ENCODE assay signal across 10 cellular contexts in the genomic region with DNA sequence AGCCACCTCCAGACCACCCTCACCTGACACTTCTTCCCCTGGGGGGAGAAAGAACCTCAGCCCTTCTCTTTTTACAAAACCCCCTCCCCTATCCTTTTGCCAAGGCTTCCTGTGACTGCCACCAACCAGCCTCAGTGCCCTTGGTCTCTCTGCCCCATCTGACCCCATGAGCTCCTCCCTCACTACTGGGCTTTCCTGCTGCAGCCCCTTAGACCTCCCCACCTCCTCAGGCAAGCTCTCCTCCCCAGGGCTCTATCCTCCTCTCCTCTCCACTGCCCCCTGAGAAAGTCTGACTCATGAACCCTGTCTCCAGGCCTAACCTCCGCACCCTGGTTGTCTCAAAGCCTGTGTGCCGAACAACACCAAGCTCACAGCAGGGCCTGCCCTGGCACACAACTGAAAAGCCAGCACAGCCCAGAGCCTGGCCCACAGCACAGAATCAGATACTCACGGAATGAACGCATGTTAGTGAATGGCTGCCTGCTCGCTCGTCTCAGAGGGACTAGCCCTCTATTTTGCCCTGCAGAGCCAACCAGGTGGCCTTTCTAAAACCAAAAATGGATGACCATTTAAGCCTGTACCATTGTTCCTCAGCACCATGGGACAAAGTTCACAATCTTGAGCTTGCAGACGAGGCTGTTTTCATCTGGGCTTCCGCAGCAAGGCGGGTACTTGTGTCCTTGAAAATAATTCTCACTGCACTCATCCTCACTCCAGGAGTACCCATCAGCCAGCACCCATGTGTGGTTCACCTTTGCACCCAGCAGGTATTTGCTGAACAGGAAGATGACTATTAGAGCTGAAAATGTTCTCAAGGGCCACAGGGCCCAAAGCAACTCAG. TPM values are rescaled to one million over a fixed set of nuclear protein-coding genes. Genes with fewer than 3 reads are reported as not detected.
DNase-seq lines count a peak whose midpoint lies in the region; ATAC-seq and TF ChIP-seq lines count a peak whose summit lies in the region.
"Had no signal": no experiment of that assay in that cellular context is flagged by ENCODE, and none has a peak within 500 bp of the region (broad histone marks: within the 10 kb centered on the region; RNA-seq: fewer than 3 reads in every experiment).

No MANE protein-coding gene starts in this region.

- H3K27ac ChIP-seq in mammary epithelial cell (ENCODE audit: insufficient read depth, low read depth, low read length) = no peak overlapping the region
- H3K27ac ChIP-seq in heart left ventricle = no peak overlapping the region

- H3K36me3 Mint-ChIP-seq in naive thymus-derived CD8-positive, alpha-beta T cell = no peaks in the 10 kb centered on the region

- peaks cover 25 to 67% (median 38%) of the 10 kb centered on the region in 5 donors for H3K27me3 Mint-ChIP-seq in naive thymus-derived CD8-positive, alpha-beta T cell

- H3K27me3 ChIP-seq in mammary epithelial cell (ENCODE audit: insufficient read depth, low read length) (peaks cover 10% of the 10 kb centered on the region), heart left ventricle (peaks cover 0 to 27% (median 10%) of the 10 kb centered on the region in 9 donors)

- H3K36me3 ChIP-seq in mammary epithelial cell (ENCODE audit: insufficient read depth, low read length) (no peaks in the 10 kb centered on the region), heart left ventricle (no peaks in the 10 kb centered on the region)

- CTCF ChIA-PET in mammary epithelial cell (lab: Charles Lee; ENCODE audit: low non-redundant PET) = no interaction called here

- H3K9ac ChIP-seq in mammary epithelial cell (ENCODE audit: insufficient read depth, low read length) = no peak overlapping the region

- 54% methylated on average over 9 of the region's 9 CpGs for WGBS in mammary epithelial cell (ENCODE audit: low coverage, missing lambda C conversion rate)
- WGBS in heart left ventricle, 4 donors = 92 to 96% (median 93%) methylated on average over 9 of the region's 9 CpGs

- POLR2A ChIA-PET in naive thymus-derived CD8-positive, alpha-beta T cell (lab: Charles Lee) = no interaction called here

- intact Hi-C loops in mammary epithelial cell (cut with micrococcal nuclease) = no loop called here
- intact Hi-C loops in heart left ventricle (cut with DNase I) = no loop called here

- TF ChIP-seq POLR2A in heart left ventricle (IDR thresholded peaks at IDR 0.05) = no peak

- H4K20me1 ChIP-seq in mammary epithelial cell (ENCODE audit: insufficient read depth, low read length) = no peaks in the 10 kb centered on the region

- peak; percentile 7 for ATAC-seq in HG02642 (IDR thresholded peaks at IDR 0.05; ENCODE audit: poor library complexity, unreplicated experiment)
- no peak for ATAC-seq in naive thymus-derived CD8-positive, alpha-beta T cell
- no peak for ATAC-seq in HG03469 (IDR thresholded peaks at IDR 0.05; ENCODE audit: unreplicated experiment)
- no peak for ATAC-seq in heart left ventricle

- H3K4me2 ChIP-seq in mammary epithelial cell (ENCODE audit: insufficient read depth, low read depth, low read length) = no peak overlapping the region

- peak overlapping the region in 1 of 10 donors; percentile 5 for H3K27ac Mint-ChIP-seq in naive thymus-derived CD8-positive, alpha-beta T cell

- peak overlapping the region; percentile 32 for H2AFZ ChIP-seq in mammary epithelial cell (ENCODE audit: low read depth, low read length)

- BruUV-seq in mammary epithelial cell (replicated peaks; lab: Mats Ljungman, UMichigan) = no TSS peak

- H3K4me1 ChIP-seq in mammary epithelial cell (ENCODE audit: insufficient read depth, low read length) = peaks cover 20% of the 10 kb centered on the region
- peaks cover 0 to 18% (median 5%) of the 10 kb centered on the region in 12 donors for H3K4me1 ChIP-seq in heart left ventricle

- no peaks in the 10 kb centered on the region for H3K79me2 ChIP-seq in mammary epithelial cell (ENCODE audit: insufficient read depth, low read length)

- H3K4me3 Mint-ChIP-seq in naive thymus-derived CD8-positive, alpha-beta T cell = peak overlapping the region in 7 of 10 donors; percentile 18 to 73 (median 39)

- in situ Hi-C loops in mammary epithelial cell (cut with MboI; ENCODE audit: low sequenced_read_pairs in 2 of 2) = no loop called here

- no peaks in the 10 kb centered on the region for H3K9me3 ChIP-seq in mammary epithelial cell (replicated peaks; ENCODE audit: insufficient read depth, low read length)
- no peaks in the 10 kb centered on the region for H3K9me3 ChIP-seq in heart left ventricle

- peak; percentile 40 for DNase-seq in Daoy (ENCODE audit: low read depth)
- DNase-seq in mammary epithelial cell = no peak
- DNase-seq in naive thymus-derived CD8-positive, alpha-beta T cell = no peak
- no peak for DNase-seq in SK-N-DZ (ENCODE audit: low spot score)
- DNase-seq in activated gamma-delta T cell (lab: John Stamatoyannopoulos, UW) = no peak
- no peak for DNase-seq in heart left ventricle
- DNase-seq: activated CD4-positive, alpha-beta T cell treated with anti-CD3 and anti-CD28 coated beads, Interleukin-2, amount 50 U/mL, for 1 hour; central memory CD4-positive, alpha-beta T cell had no signal

- dilution Hi-C loops in mammary epithelial cell (cut with HindIII; ENCODE audit: low sequenced_read_pairs) = no loop called here

- H3K9me3 Mint-ChIP-seq in naive thymus-derived CD8-positive, alpha-beta T cell = no peaks in the 10 kb centered on the region

- TF ChIP-seq CTCF in mammary epithelial cell (conservative IDR thresholded peaks at IDR 0.05 in 1 of 2, IDR thresholded peaks at IDR 0.05 in 1 of 2; ENCODE audit: extremely low read depth in 1 of 2, insufficient read depth in 1 of 2, low read depth in 1 of 2, low read length in 2 of 2) (no peak), heart left ventricle (IDR thresholded peaks at IDR 0.05) (no peak)

- no peak overlapping the region for H3K4me3 ChIP-seq in mammary epithelial cell (replicated peaks in 1 of 3; ENCODE audit: insufficient read depth in 1 of 3, low read depth in 2 of 3, low read length in 3 of 3)
- no peak overlapping the region for H3K4me3 ChIP-seq in heart left ventricle

- H3K4me1 Mint-ChIP-seq in naive thymus-derived CD8-positive, alpha-beta T cell = peaks cover 1 to 10% (median 7%) of the 10 kb centered on the region in 4 donors

RNA-seq across cellular contexts. Expression of a gene that starts 1.7 kb away (rescaled TPM):
- total RNA-seq in Daoy (2014; rRNA removed; shearing (Covaris generic)) = 6.2 TPM in 2 replicates
- total RNA-seq in mammary epithelial cell (10 to 100 TPM in 1 of 2 donors, under 1 TPM in 1; 0.78 to 11.0 TPM), heart left ventricle (10 to 100 TPM in 2 of 9 donors, 1 to 10 TPM in 6, under 1 TPM in 1; 0.99 to 13.2 (median 5.8) TPM)
- polyA plus RNA-seq in mammary epithelial cell (0.28 TPM), heart left ventricle (1 to 10 TPM in 1 of 2 donors, under 1 TPM in 1; 0.69 to 1.6 TPM)
- polyA minus RNA-seq in mammary epithelial cell = not detected
- under 1 TPM in 1 of 2 experiments, not detected in 1; 0.25 TPM for total RNA-seq in naive thymus-derived CD8-positive, alpha-beta T cell
- polyA plus RNA-seq in naive thymus-derived CD8-positive, alpha-beta T cell = under 1 TPM in 2 of 3 donors, not detected in 1; 0.04 to 0.25 TPM
- 2.1 and 3.4 TPM in 2 replicates for polyA plus RNA-seq in SK-N-DZ (2014; cell fraction: cytosol; rRNA removed)
- polyA plus RNA-seq in SK-N-DZ (2014; cell fraction: nucleus; rRNA removed) = 6.4 and 7.1 TPM in 2 replicates

RNA-seq across cellular contexts. Expression of a gene that starts 1.9 kb away (rescaled TPM):
- 1.9 and 3.1 TPM in 2 replicates for total RNA-seq in Daoy (2014; rRNA removed; shearing (Covaris generic))
- total RNA-seq in mammary epithelial cell (1 to 10 TPM in 1 of 2 donors, under 1 TPM in 1; 0.31 to 1.7 TPM), heart left ventricle (1 to 10 TPM in 2 of 9 donors, under 1 TPM in 6, not detected in 1; 0.09 to 1.5 (median 0.61) TPM)
- polyA plus RNA-seq in mammary epithelial cell (0.18 TPM), heart left ventricle (under 1 TPM; 0.17 to 0.80 TPM)
- polyA minus RNA-seq in mammary epithelial cell = not detected
- total RNA-seq in naive thymus-derived CD8-positive, alpha-beta T cell = not detected
- under 1 TPM; 0.30 to 0.50 (median 0.49) TPM for polyA plus RNA-seq in naive thymus-derived CD8-positive, alpha-beta T cell
- 9.3 and 9.5 TPM in 2 replicates for polyA plus RNA-seq in SK-N-DZ (2014; cell fraction: cytosol; rRNA removed)
- 42.3 and 52.5 TPM in 2 replicates for polyA plus RNA-seq in SK-N-DZ (2014; cell fraction: nucleus; rRNA removed)

RNA-seq across cellular contexts. Expression of a gene that starts 37.5 kb away (rescaled TPM):
- total RNA-seq in Daoy (2014; rRNA removed; shearing (Covaris generic)) = 27.1 and 38.9 TPM in 2 replicates
- total RNA-seq in mammary epithelial cell (10 to 100 TPM; 25.3 to 36.1 TPM), heart left ventricle (10 to 100 TPM; 19.3 to 48.2 (median 32.4) TPM)
- polyA plus RNA-seq in mammary epithelial cell (13.3 TPM), heart left ventricle (10 to 100 TPM; 12.0 to 19.5 TPM)
- polyA minus RNA-seq in mammary epithelial cell = 20.1 TPM
- 10 to 100 TPM; 29.6 to 35.4 TPM for total RNA-seq in naive thymus-derived CD8-positive, alpha-beta T cell
- 10 to 100 TPM; 17.0 to 26.0 (median 17.6) TPM for polyA plus RNA-seq in naive thymus-derived CD8-positive, alpha-beta T cell
- 12.6 and 19.9 TPM in 2 replicates for polyA plus RNA-seq in SK-N-DZ (2014; cell fraction: cytosol; rRNA removed)
- 14.2 and 23.2 TPM in 2 replicates for polyA plus RNA-seq in SK-N-DZ (2014; cell fraction: nucleus; rRNA removed)

RNA-seq across cellular contexts. Expression of a gene that starts 47.2 kb away (rescaled TPM):
- 54.8 and 62.3 TPM in 2 replicates for total RNA-seq in Daoy (2014; rRNA removed; shearing (Covaris generic))
- total RNA-seq in mammary epithelial cell (10 to 100 TPM; 16.8 to 38.7 TPM), heart left ventricle (100 to 1,000 TPM in 4 of 9 donors, 10 to 100 TPM in 5; 65.7 to 173 (median 81.5) TPM)
- polyA plus RNA-seq in mammary epithelial cell (37.2 TPM), heart left ventricle (100 to 1,000 TPM; 194 to 242 TPM)
- 15.5 TPM for polyA minus RNA-seq in mammary epithelial cell
- 10 to 100 TPM; 37.7 to 38.2 TPM for total RNA-seq in naive thymus-derived CD8-positive, alpha-beta T cell
- 100 to 1,000 TPM; 102 to 176 (median 117) TPM for polyA plus RNA-seq in naive thymus-derived CD8-positive, alpha-beta T cell
- 32.5 and 61.2 TPM in 2 replicates for polyA plus RNA-seq in SK-N-DZ (2014; cell fraction: cytosol; rRNA removed)
- 25.1 and 29.2 TPM in 2 replicates for polyA plus RNA-seq in SK-N-DZ (2014; cell fraction: nucleus; rRNA removed)
